Comparison of ENCODE assay signal across 14 cellular contexts in genomic region chr17:64982139-64982802, GRCh38.
DNase-seq lines count a peak whose midpoint lies in the region; ATAC-seq and TF ChIP-seq lines count a peak whose summit lies in the region.
"Had no signal": no experiment of that assay in that cellular context is flagged by ENCODE, and none has a peak within 500 bp of the region (broad histone marks: within the 10 kb centered on the region; RNA-seq: fewer than 3 reads in every experiment).

No MANE protein-coding gene starts in this region.

- no peaks in the 10 kb centered on the region for H3K27me3 ChIP-seq in CD4-positive, alpha-beta T cell (ENCODE audit: control insufficient read depth, insufficient read depth, low read length)
- H3K27me3 ChIP-seq in SU-DHL-6 (ENCODE audit: low read length) (no peaks in the 10 kb centered on the region), foreskin keratinocyte (no peaks in the 10 kb centered on the region)

- peaks cover 93% of the 10 kb centered on the region for H3F3A ChIP-seq in SU-DHL-6 (ENCODE audit: insufficient read depth)

- TF ChIP-seq CTCF in CD4-positive, alpha-beta T cell (IDR thresholded peaks at IDR 0.05): no peak
- no peak for TF ChIP-seq CTCF in SU-DHL-6 (IDR thresholded peaks at IDR 0.05; ENCODE audit: insufficient read depth, low read length, poor library complexity, severe bottlenecking)
- TF ChIP-seq CTCF in foreskin keratinocyte (conservative IDR thresholded peaks at IDR 0.05): no peak

- no peaks in the 10 kb centered on the region for H3K36me3 Mint-ChIP-seq in CD4-positive, alpha-beta T cell (ENCODE audit: low read depth)

- no peaks in the 10 kb centered on the region for H3K9me3 Mint-ChIP-seq in CD4-positive, alpha-beta T cell

- peaks cover 43% of the 10 kb centered on the region for H3K4me1 Mint-ChIP-seq in CD4-positive, alpha-beta T cell (ENCODE audit: low read depth)

- H4K20me1 ChIP-seq in SU-DHL-6 (ENCODE audit: low read depth, low read length): no peaks in the 10 kb centered on the region

- no peak overlapping the region for H3K4me3 ChIP-seq in SU-DHL-6 (ENCODE audit: insufficient read depth, low read length, poor library complexity, severe bottlenecking)

- intact Hi-C loops in CD4-positive, alpha-beta T cell (cut with DNase I, micrococcal nuclease): no loop called here

- ATAC-seq in CD4-positive, alpha-beta T cell (ENCODE audit: poor library complexity): no peak
- ATAC-seq in foreskin keratinocyte (peak; percentile 28), GM19023 (IDR thresholded peaks at IDR 0.05; ENCODE audit: unreplicated experiment) (no peak), GM21390 (IDR thresholded peaks at IDR 0.05; ENCODE audit: unreplicated experiment) (no peak)

- no peak overlapping the region for H2AFZ ChIP-seq in SU-DHL-6 (ENCODE audit: low read depth, low read length, severe bottlenecking)

- CTCF ChIA-PET in CD4-positive, alpha-beta T cell (lab: Charles Lee): no interaction called here

- H3K9ac ChIP-seq in SU-DHL-6 (ENCODE audit: low read length): peak overlapping the region; percentile 69

- no peak overlapping the region for H3K4me3 Mint-ChIP-seq in CD4-positive, alpha-beta T cell

- no peak for DNase-seq in CD4-positive, alpha-beta T cell
- peak; percentile 74 for DNase-seq in ELR (ENCODE audit: low read depth)
- no peak for DNase-seq in foreskin keratinocyte
- DNase-seq in iPS-NIHi11 (ENCODE audit: low spot score): no peak
- DNase-seq in KG1 (lab: John Stamatoyannopoulos, UW): no peak
- DNase-seq: amniotic stem cell; NCI-H1105; NCI-H2171; NCI-H82; stimulated activated naive CD4-positive, alpha-beta T cell had no signal

- peaks cover 3% of the 10 kb centered on the region; the same call in 1 of the 2 replicates for H3K79me2 ChIP-seq in SU-DHL-6 (ENCODE audit: insufficient read depth, low read length)

- H3K27ac ChIP-seq in CD4-positive, alpha-beta T cell (ENCODE audit: low read depth, low read length): no peak overlapping the region
- H3K27ac ChIP-seq in SU-DHL-6 (ENCODE audit: low read depth, low read length) (peak overlapping the region; percentile 99), foreskin keratinocyte (no peak overlapping the region)

- no peaks in the 10 kb centered on the region for H3K4me1 ChIP-seq in foreskin keratinocyte

- H3K27ac Mint-ChIP-seq in CD4-positive, alpha-beta T cell: peak overlapping the region; percentile 98
- H3K27ac Mint-ChIP-seq: progenitor cell of endocrine pancreas had no signal

- no peaks in the 10 kb centered on the region for H3K9me3 ChIP-seq in CD4-positive, alpha-beta T cell (ENCODE audit: control insufficient read depth, low read length)
- H3K9me3 ChIP-seq in SU-DHL-6 (ENCODE audit: insufficient read depth, low read length): no peaks in the 10 kb centered on the region

- no peaks in the 10 kb centered on the region for H3K9me2 ChIP-seq in SU-DHL-6 (replicated peaks; ENCODE audit: insufficient read depth, low read length)

- H3K36me3 ChIP-seq in SU-DHL-6 (ENCODE audit: low read length): no peaks in the 10 kb centered on the region

- POLR2A ChIA-PET in CD4-positive, alpha-beta T cell (lab: Charles Lee): interaction anchor here (0.7 to 1.3 kb wide), 2 partner anchors 26 to 141 kb away, joined by 3 read pairs; no protein-coding TSS in a partner anchor

- H3K4me2 ChIP-seq in SU-DHL-6 (ENCODE audit: low read depth, low read length, poor library complexity, severe bottlenecking): peak overlapping the region; percentile 72

- H3K27me3 Mint-ChIP-seq in CD4-positive, alpha-beta T cell: no peaks in the 10 kb centered on the region
- H3K27me3 Mint-ChIP-seq: progenitor cell of endocrine pancreas had no signal
